ENCODE assay signal across 1 cellular context in genomic region chr12:64724201-64724745, GRCh38.
TF ChIP-seq lines count a peak whose summit lies in the region.

No MANE protein-coding gene starts in this region.

TF ChIP-seq in H1, 55 proteins besides CTCF, POLR2A, EP300 and RAD21:
- no peak for TF ChIP-seq EZH2 (IDR thresholded peaks at IDR 0.05; ENCODE audit: low read depth, low read length, severe bottlenecking)
- no peak for TF ChIP-seq CHD1 (IDR thresholded peaks at IDR 0.05; ENCODE audit: low read depth, low read length)
